Comparison of ENCODE assay signal across 8 cellular contexts in the genomic region with DNA sequence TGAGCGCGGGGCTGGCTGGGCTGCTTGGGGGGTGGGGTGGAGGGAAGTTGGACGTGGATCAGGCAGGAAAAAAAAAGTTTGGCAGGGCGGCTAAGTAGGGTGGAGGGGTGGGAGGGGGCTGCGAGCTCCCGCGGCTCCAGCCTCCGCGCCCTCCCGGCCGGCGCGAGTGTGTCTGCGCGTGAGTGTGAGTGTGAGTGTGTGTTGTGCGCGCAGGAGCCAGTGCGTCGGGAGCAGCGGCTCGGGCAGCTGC. TPM values are rescaled to one million over a fixed set of nuclear protein-coding genes. Genes with fewer than 3 reads are reported as not detected.
DNase-seq lines count a peak whose midpoint lies in the region; ATAC-seq and TF ChIP-seq lines count a peak whose summit lies in the region.

No MANE protein-coding gene starts in this region.

- TF ChIP-seq CTCF in Peyer's patch (IDR thresholded peaks at IDR 0.05), result no peak
- no peak for TF ChIP-seq CTCF in epithelial cell of proximal tubule (conservative IDR thresholded peaks at IDR 0.05; ENCODE audit: low read depth, low read length)

- intact Hi-C loops in CD4-positive, alpha-beta memory T cell (cut with micrococcal nuclease), result loop anchor here (2.0 to 5.0 kb wide), 4 partner anchors 14 to 1510 kb away; a partner anchor contains a TSS

- peaks cover 0 to 3% of the 10 kb centered on the region in 2 donors for H3K27me3 Mint-ChIP-seq in CD4-positive, alpha-beta memory T cell

- POLR2A ChIA-PET in CD4-positive, alpha-beta memory T cell (lab: Charles Lee; ENCODE audit: partially characterized antibody), result interaction anchor here (1.0 to 7.3 kb wide), 12 partner anchors 10 to 1510 kb away, joined by 3 to 174 read pairs (median 6); a partner anchor contains a TSS

- peak overlapping the region; percentile 92 for H3K27ac ChIP-seq in CD4-positive, alpha-beta memory T cell (ENCODE audit: low read depth, low read length)
- H3K27ac ChIP-seq in Peyer's patch, result peak overlapping the region; percentile 95 to 98 (median 96)

- ATAC-seq in GM21528 (IDR thresholded peaks at IDR 0.05; ENCODE audit: low FRiP score, unreplicated experiment), result no peak

- H3K36me3 Mint-ChIP-seq in CD4-positive, alpha-beta memory T cell, result peaks cover 0 to 29% of the 10 kb centered on the region in 2 donors

- H3K4me3 ChIP-seq in CD4-positive, alpha-beta memory T cell (ENCODE audit: low read length in 2 of 2), result peak overlapping the region; percentile 43 to 84
- peak overlapping the region; percentile 71 to 92 (median 82) for H3K4me3 ChIP-seq in Peyer's patch
- H3K4me3 ChIP-seq in epithelial cell of proximal tubule (ENCODE audit: low read depth, low read length), result peak overlapping the region; percentile 96
- H3K4me3 ChIP-seq in neuron (ENCODE audit: low read length), result peak overlapping the region; percentile 58

- peaks cover 0 to 8% (median 0%) of the 10 kb centered on the region in 8 donors for H3K9me3 Mint-ChIP-seq in CD4-positive, alpha-beta memory T cell

- no peak for TF ChIP-seq POLR2A in Peyer's patch (IDR thresholded peaks at IDR 0.05)

- peak overlapping the region; percentile 96 to 100 (median 100) for H3K27ac Mint-ChIP-seq in CD4-positive, alpha-beta memory T cell

- H3K4me3 Mint-ChIP-seq in CD4-positive, alpha-beta memory T cell, result peak overlapping the region; percentile 95 to 100 (median 99)

- H3K36me3 ChIP-seq in CD4-positive, alpha-beta memory T cell (ENCODE audit: insufficient read depth, low read length), result no peaks in the 10 kb centered on the region
- H3K36me3 ChIP-seq in Peyer's patch (no peaks in the 10 kb centered on the region), neuron (ENCODE audit: insufficient read depth, low read length) (no peaks in the 10 kb centered on the region)

- peaks cover 51% of the 10 kb centered on the region for H3K4me1 ChIP-seq in CD4-positive, alpha-beta memory T cell (ENCODE audit: insufficient read depth, low read length)
- peaks cover 0 to 32% (median 6%) of the 10 kb centered on the region in 4 donors for H3K4me1 ChIP-seq in Peyer's patch
- peaks cover 27% of the 10 kb centered on the region for H3K4me1 ChIP-seq in neuron (ENCODE audit: insufficient read depth, low read length)

- H3K9me3 ChIP-seq in CD4-positive, alpha-beta memory T cell (ENCODE audit: control insufficient read depth in 1 of 2, low read length in 2 of 2), result no peaks in the 10 kb centered on the region
- H3K9me3 ChIP-seq in Peyer's patch, result no peaks in the 10 kb centered on the region
- H3K9me3 ChIP-seq in neuron (ENCODE audit: low read length), result no peaks in the 10 kb centered on the region

- H3K4me1 Mint-ChIP-seq in CD4-positive, alpha-beta memory T cell, result peaks cover 29 to 62% (median 42%) of the 10 kb centered on the region in 4 donors

- H2AFZ ChIP-seq in neuron (ENCODE audit: low read depth, low read length), result peak overlapping the region; percentile 94

- no peak for DNase-seq in CD4-positive, alpha-beta memory T cell
- DNase-seq in Peyer's patch (no peak), epithelial cell of proximal tubule (ENCODE audit: low read depth) (no peak), SW 1271 (lab: John Stamatoyannopoulos, UW) (no peak), Ammon's horn (ENCODE audit: low spot score) (no peak), DMS53 (lab: John Stamatoyannopoulos, UW) (no peak)

- CTCF ChIA-PET in CD4-positive, alpha-beta memory T cell (lab: Charles Lee; ENCODE audit: partially characterized antibody), result interaction anchor here (1.3 to 1.4 kb wide), 2 partner anchors 32 to 37 kb away, joined by 4 to 9 read pairs; no protein-coding TSS in a partner anchor

- H3K27me3 ChIP-seq in CD4-positive, alpha-beta memory T cell (ENCODE audit: insufficient read depth, low read length), result no peaks in the 10 kb centered on the region
- H3K27me3 ChIP-seq in Peyer's patch, result no peaks in the 10 kb centered on the region
- peaks cover 58% of the 10 kb centered on the region for H3K27me3 ChIP-seq in neuron (ENCODE audit: insufficient read depth, low read length)

RNA-seq across cellular contexts. Expression of a gene that starts 2.0 kb away (rescaled TPM):
- 100 to 1,000 TPM; 227 to 245 TPM for total RNA-seq in CD4-positive, alpha-beta memory T cell
- polyA plus RNA-seq in CD4-positive, alpha-beta memory T cell, result 10 to 100 TPM; 18.5 to 57.4 TPM
- total RNA-seq in Peyer's patch (100 to 1,000 TPM in 3 of 4 donors, 10 to 100 TPM in 1; 93.7 to 297 (median 113) TPM), epithelial cell of proximal tubule (30.4 and 31.6 TPM in 2 replicates)
